ENCODE assay signal across 1 cellular context in the genomic region with DNA sequence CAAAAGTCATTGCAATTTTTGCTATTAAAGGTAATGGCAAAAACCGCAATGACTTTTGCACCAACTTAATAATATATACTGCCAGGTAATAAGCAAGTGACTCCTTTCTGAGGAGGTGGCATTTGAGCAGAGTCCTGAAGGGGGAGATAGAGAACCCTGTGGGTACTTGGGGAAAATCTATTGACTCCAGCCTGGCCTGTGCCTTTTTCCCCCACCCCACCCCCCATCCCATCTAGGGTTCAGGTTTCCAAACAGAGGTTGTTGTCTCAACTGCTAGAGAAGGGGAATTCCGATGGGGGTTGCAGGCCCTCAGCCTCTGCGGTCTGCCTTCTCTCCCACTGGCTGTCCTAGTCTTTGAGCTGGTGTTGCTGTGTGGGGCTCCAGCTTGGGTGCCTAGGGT.
A peak's percentile ranks its signal among the peaks of the same experiment; 100 is the strongest.
TF ChIP-seq lines count a peak whose summit lies in the region.

No MANE protein-coding gene starts in this region.

TF ChIP-seq in GM23338, 12 proteins besides CTCF, POLR2A, EP300 and RAD21 (continued from another document):
- TF ChIP-seq, protein P1, sequence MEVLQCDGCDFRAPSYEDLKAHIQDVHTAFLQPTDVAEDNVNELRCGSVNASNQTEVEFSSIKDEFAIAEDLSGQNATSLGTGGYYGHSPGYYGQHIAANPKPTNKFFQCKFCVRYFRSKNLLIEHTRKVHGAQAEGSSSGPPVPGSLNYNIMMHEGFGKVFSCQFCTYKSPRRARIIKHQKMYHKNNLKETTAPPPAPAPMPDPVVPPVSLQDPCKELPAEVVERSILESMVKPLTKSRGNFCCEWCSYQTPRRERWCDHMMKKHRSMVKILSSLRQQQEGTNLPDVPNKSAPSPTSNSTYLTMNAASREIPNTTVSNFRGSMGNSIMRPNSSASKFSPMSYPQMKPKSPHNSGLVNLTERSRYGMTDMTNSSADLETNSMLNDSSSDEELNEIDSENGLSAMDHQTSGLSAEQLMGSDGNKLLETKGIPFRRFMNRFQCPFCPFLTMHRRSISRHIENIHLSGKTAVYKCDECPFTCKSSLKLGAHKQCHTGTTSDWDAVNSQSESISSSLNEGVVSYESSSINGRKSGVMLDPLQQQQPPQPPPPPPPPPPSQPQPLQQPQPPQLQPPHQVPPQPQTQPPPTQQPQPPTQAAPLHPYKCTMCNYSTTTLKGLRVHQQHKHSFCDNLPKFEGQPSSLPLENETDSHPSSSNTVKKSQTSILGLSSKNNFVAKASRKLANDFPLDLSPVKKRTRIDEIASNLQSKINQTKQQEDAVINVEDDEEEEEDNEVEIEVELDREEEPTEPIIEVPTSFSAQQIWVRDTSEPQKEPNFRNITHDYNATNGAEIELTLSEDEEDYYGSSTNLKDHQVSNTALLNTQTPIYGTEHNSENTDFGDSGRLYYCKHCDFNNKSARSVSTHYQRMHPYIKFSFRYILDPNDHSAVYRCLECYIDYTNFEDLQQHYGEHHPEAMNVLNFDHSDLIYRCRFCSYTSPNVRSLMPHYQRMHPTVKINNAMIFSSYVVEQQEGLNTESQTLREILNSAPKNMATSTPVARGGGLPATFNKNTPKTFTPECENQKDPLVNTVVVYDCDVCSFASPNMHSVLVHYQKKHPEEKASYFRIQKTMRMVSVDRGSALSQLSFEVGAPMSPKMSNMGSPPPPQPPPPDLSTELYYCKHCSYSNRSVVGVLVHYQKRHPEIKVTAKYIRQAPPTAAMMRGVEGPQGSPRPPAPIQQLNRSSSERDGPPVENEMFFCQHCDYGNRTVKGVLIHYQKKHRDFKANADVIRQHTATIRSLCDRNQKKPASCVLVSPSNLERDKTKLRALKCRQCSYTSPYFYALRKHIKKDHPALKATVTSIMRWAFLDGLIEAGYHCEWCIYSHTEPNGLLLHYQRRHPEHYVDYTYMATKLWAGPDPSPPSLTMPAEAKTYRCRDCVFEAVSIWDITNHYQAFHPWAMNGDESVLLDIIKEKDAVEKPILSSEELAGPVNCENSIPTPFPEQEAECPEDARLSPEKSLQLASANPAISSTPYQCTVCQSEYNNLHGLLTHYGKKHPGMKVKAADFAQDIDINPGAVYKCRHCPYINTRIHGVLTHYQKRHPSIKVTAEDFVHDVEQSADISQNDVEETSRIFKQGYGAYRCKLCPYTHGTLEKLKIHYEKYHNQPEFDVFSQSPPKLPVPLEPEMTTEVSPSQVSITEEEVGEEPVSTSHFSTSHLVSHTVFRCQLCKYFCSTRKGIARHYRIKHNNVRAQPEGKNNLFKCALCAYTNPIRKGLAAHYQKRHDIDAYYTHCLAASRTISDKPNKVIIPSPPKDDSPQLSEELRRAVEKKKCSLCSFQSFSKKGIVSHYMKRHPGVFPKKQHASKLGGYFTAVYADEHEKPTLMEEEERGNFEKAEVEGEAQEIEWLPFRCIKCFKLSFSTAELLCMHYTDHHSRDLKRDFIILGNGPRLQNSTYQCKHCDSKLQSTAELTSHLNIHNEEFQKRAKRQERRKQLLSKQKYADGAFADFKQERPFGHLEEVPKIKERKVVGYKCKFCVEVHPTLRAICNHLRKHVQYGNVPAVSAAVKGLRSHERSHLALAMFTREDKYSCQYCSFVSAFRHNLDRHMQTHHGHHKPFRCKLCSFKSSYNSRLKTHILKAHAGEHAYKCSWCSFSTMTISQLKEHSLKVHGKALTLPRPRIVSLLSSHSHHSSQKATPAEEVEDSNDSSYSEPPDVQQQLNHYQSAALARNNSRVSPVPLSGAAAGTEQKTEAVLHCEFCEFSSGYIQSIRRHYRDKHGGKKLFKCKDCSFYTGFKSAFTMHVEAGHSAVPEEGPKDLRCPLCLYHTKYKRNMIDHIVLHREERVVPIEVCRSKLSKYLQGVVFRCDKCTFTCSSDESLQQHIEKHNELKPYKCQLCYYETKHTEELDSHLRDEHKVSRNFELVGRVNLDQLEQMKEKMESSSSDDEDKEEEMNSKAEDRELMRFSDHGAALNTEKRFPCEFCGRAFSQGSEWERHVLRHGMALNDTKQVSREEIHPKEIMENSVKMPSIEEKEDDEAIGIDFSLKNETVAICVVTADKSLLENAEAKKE (CRISPR knock-in tag; IDR thresholded peaks at IDR 0.05) = peak; percentile 46; the same call in 1 of the 2 replicates
- peak; percentile 52 for TF ChIP-seq CREB1 (CRISPR knock-in tag; IDR thresholded peaks at IDR 0.05; ENCODE audit: low read depth)
TF ChIP-seq in GM23338: peak in this region for 3.
